In the genomic region with DNA sequence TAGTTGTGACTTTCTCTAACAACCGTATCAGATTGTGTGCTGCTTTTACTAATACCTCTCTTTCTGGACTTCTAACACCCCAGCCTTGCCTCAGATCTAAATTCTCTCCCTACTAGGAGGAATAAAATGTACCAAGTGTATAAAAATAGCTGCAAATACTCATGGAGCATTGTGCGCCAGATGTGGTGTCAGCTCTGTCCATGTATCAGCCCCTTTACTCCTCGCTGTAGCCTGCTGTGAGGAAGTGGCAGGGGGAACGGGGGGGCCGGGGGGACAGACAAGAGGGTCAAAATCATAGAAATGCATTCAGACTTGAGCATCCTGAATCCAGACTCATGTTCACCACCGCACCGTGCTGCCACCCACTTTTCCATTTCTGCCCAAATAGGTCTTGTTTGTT, we compare ENCODE assay signal across 14 cellular contexts.
DNase-seq lines count a peak whose midpoint lies in the region; ATAC-seq and TF ChIP-seq lines count a peak whose summit lies in the region.
"Had no signal": no experiment of that assay in that cellular context is flagged by ENCODE, and none has a peak within 500 bp of the region (broad histone marks: within the 10 kb centered on the region; RNA-seq: fewer than 3 reads in every experiment).

No MANE protein-coding gene starts in this region.

- no peak overlapping the region for H3K18ac ChIP-seq in trophoblast cell (ENCODE audit: low read length)

- H4K91ac ChIP-seq in trophoblast cell (ENCODE audit: low read depth, low read length), result no peak overlapping the region

- H3K79me1 ChIP-seq in trophoblast cell (ENCODE audit: low read length), result no peaks in the 10 kb centered on the region

- intact Hi-C loops in ascending aorta (cut with DNase I), result loop anchor here (1.0 to 5.0 kb wide), 5 partner anchors 14 to 103 kb away; a partner anchor contains a TSS
- intact Hi-C loops in uterus (cut with DNase I; ENCODE audit: low total_unique reads), result no loop called here
- intact Hi-C loops in activated T-helper 2 cell treated with anti-CD3 and anti-CD28 coated beads, Interferon-gamma antibody, Interleukin-2, Interleukin-4, amounts not matched to agents 10 μg/mL and 5 μg/mL and 100 μg/mL, durations not matched to agents 14 hours and 24 hours and 36 hours (cut with micrococcal nuclease), result no loop called here
- intact Hi-C loops in body of pancreas (cut with DNase I), result no loop called here

- H3K14ac ChIP-seq in trophoblast cell (ENCODE audit: low read length), result no peak overlapping the region

- DNase-seq in ascending aorta (ENCODE audit: low spot score in 2 of 2), result peak in 1 of 2 donors; percentile 82
- no peak for DNase-seq in cardiac muscle cell (ENCODE audit: low read depth in 1 of 2, low spot score in 1 of 2)
- no peak for DNase-seq in osteoblast (ENCODE audit: insufficient read length, low spot score, missing footprints)
- no peak for DNase-seq in uterus
- no peak for DNase-seq in activated T-helper 2 cell treated with anti-CD3 and anti-CD28 coated beads, Interferon-gamma antibody, Interleukin-2, Interleukin-4, amounts not matched to agents 10 μg/mL and 5 μg/mL and 100 μg/mL, durations not matched to agents 14 hours and 24 hours and 36 hours (ENCODE audit: low spot score)
- no peak for DNase-seq in body of pancreas
- DNase-seq in trophoblast cell, result no peak
- DNase-seq: activated CD4-positive, alpha-beta memory T cell treated with anti-CD3 and anti-CD28 coated beads, Interleukin-2, amount 10 ng/mL, durations not matched to agents 7 days and 5 days; activated naive CD4-positive, alpha-beta T cell; H7; NCI-H1694 treated with DMSO at 0.1 percent for 48 hours; ovary; stimulated activated CD4-positive, alpha-beta T cell treated with anti-CD3 and anti-CD28 coated beads, Interleukin-1b, Interleukin-23, amount 100 ng/mL, for 48 hours had no signal

- H2BK5ac ChIP-seq in trophoblast cell (ENCODE audit: low read depth, low read length, poor library complexity), result no peak overlapping the region

- 93% methylated on average over 7 of the region's 7 CpGs for WGBS in body of pancreas, 2 donors
- no CpG with 5 or more reads among the region's 7 CpGs for WGBS in trophoblast cell (ENCODE audit: extremely low coverage, insufficient coverage, insufficient read length)

- no peaks in the 10 kb centered on the region for H3K9me3 Mint-ChIP-seq in activated T-helper 2 cell treated with anti-CD3 and anti-CD28 coated beads, Interferon-gamma antibody, Interleukin-2, Interleukin-4, amounts not matched to agents 10 μg/mL and 5 μg/mL and 100 μg/mL, durations not matched to agents 14 hours and 24 hours and 36 hours
- H3K9me3 Mint-ChIP-seq: activated CD4-positive, alpha-beta memory T cell treated with anti-CD3 and anti-CD28 coated beads, Interleukin-2, amount 10 ng/mL, durations not matched to agents 7 days and 5 days; CD14-positive monocyte had no signal

- H3K4me1 ChIP-seq in ascending aorta (peaks cover 5 to 31% of the 10 kb centered on the region in 2 donors), cardiac muscle cell (ENCODE audit: low read depth) (peaks cover 18% of the 10 kb centered on the region), osteoblast (ENCODE audit: insufficient read depth, low read length) (peaks cover 18% of the 10 kb centered on the region), uterus (no peaks in the 10 kb centered on the region), body of pancreas (no peaks in the 10 kb centered on the region), trophoblast cell (ENCODE audit: control insufficient read depth in 1 of 2, insufficient read depth in 2 of 2, low read length in 2 of 2) (peaks cover 2 to 3% of the 10 kb centered on the region in 2 experiments)

- H4K20me1 ChIP-seq in osteoblast (ENCODE audit: insufficient read depth, low read length), result peaks cover 3% of the 10 kb centered on the region

- H3K27me3 Mint-ChIP-seq in activated T-helper 2 cell treated with anti-CD3 and anti-CD28 coated beads, Interferon-gamma antibody, Interleukin-2, Interleukin-4, amounts not matched to agents 10 μg/mL and 5 μg/mL and 100 μg/mL, durations not matched to agents 14 hours and 24 hours and 36 hours (ENCODE audit: low read depth), result no peaks in the 10 kb centered on the region
- H3K27me3 Mint-ChIP-seq: activated CD4-positive, alpha-beta memory T cell treated with anti-CD3 and anti-CD28 coated beads, Interleukin-2, amount 10 ng/mL, durations not matched to agents 7 days and 5 days had no signal

- H3K27me3 ChIP-seq in ascending aorta (no peaks in the 10 kb centered on the region), cardiac muscle cell (no peaks in the 10 kb centered on the region), osteoblast (ENCODE audit: insufficient read depth, low read length) (no peaks in the 10 kb centered on the region), uterus (no peaks in the 10 kb centered on the region), body of pancreas (no peaks in the 10 kb centered on the region), trophoblast cell (ENCODE audit: insufficient read depth, low read length) (no peaks in the 10 kb centered on the region)
- H3K27me3 ChIP-seq: ovary had no signal

- H3K4me3 ChIP-seq in ascending aorta, result peak overlapping the region in 1 of 2 donors; percentile 40
- H3K4me3 ChIP-seq in cardiac muscle cell, result no peak overlapping the region
- no peak overlapping the region for H3K4me3 ChIP-seq in osteoblast (ENCODE audit: insufficient read depth, low read length)
- no peak overlapping the region for H3K4me3 ChIP-seq in uterus
- no peak overlapping the region for H3K4me3 ChIP-seq in body of pancreas
- no peak overlapping the region for H3K4me3 ChIP-seq in trophoblast cell (ENCODE audit: low read depth, low read length)
- H3K4me3 ChIP-seq: ovary had no signal

- H2AK5ac ChIP-seq in trophoblast cell (ENCODE audit: low read length), result no peak overlapping the region

- TF ChIP-seq POLR2A in uterus (IDR thresholded peaks at IDR 0.05), result no peak
- no peak for TF ChIP-seq POLR2A in body of pancreas (IDR thresholded peaks at IDR 0.05)

- H3K79me2 ChIP-seq in osteoblast (ENCODE audit: insufficient read depth, low read length), result peaks cover 15% of the 10 kb centered on the region
- no peaks in the 10 kb centered on the region for H3K79me2 ChIP-seq in trophoblast cell (ENCODE audit: control insufficient read depth, insufficient read depth, low read length, poor library complexity)

- no peaks in the 10 kb centered on the region for H3K9me3 ChIP-seq in ascending aorta
- no peaks in the 10 kb centered on the region for H3K9me3 ChIP-seq in cardiac muscle cell (ENCODE audit: low read depth)
- no peaks in the 10 kb centered on the region for H3K9me3 ChIP-seq in osteoblast (ENCODE audit: low read depth, low read length)
- no peaks in the 10 kb centered on the region for H3K9me3 ChIP-seq in uterus
- H3K9me3 ChIP-seq in body of pancreas, result no peaks in the 10 kb centered on the region
- H3K9me3 ChIP-seq in trophoblast cell (ENCODE audit: insufficient read depth, low read depth, low read length), result peaks cover 2% of the 10 kb centered on the region
- H3K9me3 ChIP-seq: ovary had no signal

- no peak overlapping the region for H3K23ac ChIP-seq in trophoblast cell (ENCODE audit: low read length)

- H3K27ac Mint-ChIP-seq in activated T-helper 2 cell treated with anti-CD3 and anti-CD28 coated beads, Interferon-gamma antibody, Interleukin-2, Interleukin-4, amounts not matched to agents 10 μg/mL and 5 μg/mL and 100 μg/mL, durations not matched to agents 14 hours and 24 hours and 36 hours, result no peak overlapping the region
- H3K27ac Mint-ChIP-seq: activated CD4-positive, alpha-beta memory T cell treated with anti-CD3 and anti-CD28 coated beads, Interleukin-2, amount 10 ng/mL, durations not matched to agents 7 days and 5 days; CD14-positive monocyte had no signal

- no peak overlapping the region for H2BK12ac ChIP-seq in trophoblast cell (ENCODE audit: low read length)

- no peak for ATAC-seq in body of pancreas

- H3K4me2 ChIP-seq in osteoblast (ENCODE audit: insufficient read depth, low read length) (peak overlapping the region; percentile 41), trophoblast cell (ENCODE audit: low read length) (no peak overlapping the region)

- H3K36me3 Mint-ChIP-seq in activated T-helper 2 cell treated with anti-CD3 and anti-CD28 coated beads, Interferon-gamma antibody, Interleukin-2, Interleukin-4, amounts not matched to agents 10 μg/mL and 5 μg/mL and 100 μg/mL, durations not matched to agents 14 hours and 24 hours and 36 hours (ENCODE audit: low read depth), result peaks cover 34% of the 10 kb centered on the region

- peaks cover 2% of the 10 kb centered on the region for H3K4me1 Mint-ChIP-seq in activated T-helper 2 cell treated with anti-CD3 and anti-CD28 coated beads, Interferon-gamma antibody, Interleukin-2, Interleukin-4, amounts not matched to agents 10 μg/mL and 5 μg/mL and 100 μg/mL, durations not matched to agents 14 hours and 24 hours and 36 hours (ENCODE audit: low read depth)

- TF ChIP-seq CTCF in ascending aorta (IDR thresholded peaks at IDR 0.05), result no peak
- TF ChIP-seq CTCF in cardiac muscle cell (IDR thresholded peaks at IDR 0.05; ENCODE audit: low read depth, low read length), result no peak
- no peak for TF ChIP-seq CTCF in osteoblast (IDR thresholded peaks at IDR 0.05; ENCODE audit: extremely low read depth, low read depth, low read length)
- TF ChIP-seq CTCF in uterus (IDR thresholded peaks at IDR 0.05), result no peak
- TF ChIP-seq CTCF in body of pancreas (IDR thresholded peaks at IDR 0.05), result no peak

- no peak overlapping the region for H4K12ac ChIP-seq in trophoblast cell (ENCODE audit: low read depth, low read length)

- no peak overlapping the region for H3K4me3 Mint-ChIP-seq in activated T-helper 2 cell treated with anti-CD3 and anti-CD28 coated beads, Interferon-gamma antibody, Interleukin-2, Interleukin-4, amounts not matched to agents 10 μg/mL and 5 μg/mL and 100 μg/mL, durations not matched to agents 14 hours and 24 hours and 36 hours (ENCODE audit: low read depth)
- H3K4me3 Mint-ChIP-seq: activated CD4-positive, alpha-beta memory T cell treated with anti-CD3 and anti-CD28 coated beads, Interleukin-2, amount 10 ng/mL, durations not matched to agents 7 days and 5 days; CD14-positive monocyte had no signal

- H3K27ac ChIP-seq in ascending aorta, result peak overlapping the region; percentile 83 to 94
- peak overlapping the region; percentile 91 for H3K27ac ChIP-seq in cardiac muscle cell
- H3K27ac ChIP-seq in osteoblast (ENCODE audit: low read depth, low read length), result peak overlapping the region; percentile 44
- H3K27ac ChIP-seq in uterus, result peak overlapping the region; percentile 4 to 81
- H3K27ac ChIP-seq in body of pancreas, result no peak overlapping the region
- no peak overlapping the region for H3K27ac ChIP-seq in trophoblast cell (ENCODE audit: low read depth, low read length)
- H3K27ac ChIP-seq: ovary had no signal

- H4K8ac ChIP-seq in trophoblast cell (ENCODE audit: low read depth, low read length), result no peak overlapping the region

- H3K9ac ChIP-seq in trophoblast cell (ENCODE audit: low read length), result no peak overlapping the region

- H2AFZ ChIP-seq in osteoblast (ENCODE audit: low read length) (no peak overlapping the region), trophoblast cell (ENCODE audit: insufficient read depth, low read length, poor library complexity) (no peak overlapping the region)

- H3K4ac ChIP-seq in trophoblast cell (ENCODE audit: low read depth, low read length), result no peak overlapping the region

- H3K36me3 ChIP-seq in ascending aorta, result peaks cover 28 to 32% of the 10 kb centered on the region in 2 donors
- peaks cover 25% of the 10 kb centered on the region for H3K36me3 ChIP-seq in cardiac muscle cell
- H3K36me3 ChIP-seq in osteoblast (ENCODE audit: insufficient read depth, low read length), result peaks cover 24% of the 10 kb centered on the region
- no peaks in the 10 kb centered on the region for H3K36me3 ChIP-seq in uterus
- peaks cover 0 to 25% of the 10 kb centered on the region in 2 donors for H3K36me3 ChIP-seq in body of pancreas (replicated peaks in 1 of 2; ENCODE audit: insufficient read depth in 1 of 2, low read depth in 2 of 2)
- H3K36me3 ChIP-seq in trophoblast cell (ENCODE audit: control insufficient read depth in 1 of 2, insufficient read depth in 2 of 2, low read length in 2 of 2), result peaks cover 8 to 25% of the 10 kb centered on the region in 2 experiments
- H3K36me3 ChIP-seq: ovary had no signal

- H2BK120ac ChIP-seq in trophoblast cell (ENCODE audit: insufficient read depth, low read length, poor library complexity), result no peak overlapping the region

Comparison
In these comparisons a context has a peak if more than half of its experiments do, and no peak if none do; other contexts are left out.
1. H3K27ac ChIP-seq: peak in ascending aorta (2 of 2), cardiac muscle cell (single experiment), osteoblast (single experiment) and uterus (2 of 2); none in body of pancreas (0 of 4) and trophoblast cell (single experiment).